Comparison of ENCODE assay signal across 37 cellular contexts in the genomic region with DNA sequence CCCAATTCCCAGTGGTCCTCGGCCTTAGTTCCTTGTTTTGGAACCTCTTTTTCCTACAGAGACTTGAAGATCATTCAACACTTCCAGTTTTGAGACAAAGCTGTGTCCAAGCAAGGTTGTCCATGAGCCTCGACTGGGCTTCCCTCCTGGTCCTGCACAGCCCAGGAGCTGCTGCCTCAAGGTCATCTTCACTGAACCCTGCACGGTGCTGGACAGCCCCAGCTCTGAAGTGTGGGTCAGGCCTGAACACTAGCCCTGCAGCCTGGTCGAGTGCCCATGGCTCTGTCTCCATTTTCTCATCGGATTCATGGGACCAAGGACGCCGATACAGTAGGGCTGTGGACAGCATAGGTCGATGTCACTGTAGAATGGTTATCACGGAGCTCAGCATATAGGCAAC.
"Had no signal": no experiment of that assay in that cellular context is flagged by ENCODE, and none has a peak within 500 bp of the region (broad histone marks: within the 10 kb centered on the region; RNA-seq: fewer than 3 reads in every experiment).

No MANE protein-coding gene starts in this region.

- H3K4me3 ChIP-seq: adrenal gland, cardiac muscle cell had no signal

- H3K27me3 ChIP-seq: adrenal gland, cardiac muscle cell had no signal

- ATAC-seq: activated CD8-positive, alpha-beta T cell treated with anti-CD3 and anti-CD28 coated beads for 36 hours; activated naive CD4-positive, alpha-beta T cell treated with anti-CD3 and anti-CD28 coated beads, Interleukin-2, amount 50 U/mL, for 72 hours; activated T-cell treated with anti-CD3 and anti-CD28 coated beads, Interleukin-2, amount 50 U/mL, for 4 hours; activated T-cell treated with anti-CD3 and anti-CD28 coated beads, Interleukin-2, amount 50 U/mL, for 72 hours; activated T-helper 17 cell treated with anti-CD3 and anti-CD28 coated beads, Interleukin-2, amount 50 U/mL, for 72 hours had no signal

- H3K27ac Mint-ChIP-seq: activated B cell treated with CpG ODN at 0.5 μM for 24 hours; activated CD4-positive, alpha-beta memory T cell treated with anti-CD3 and anti-CD28 coated beads for 36 hours; activated CD4-positive, alpha-beta T cell treated with anti-CD3 and anti-CD28 coated beads, Interleukin-2, amount 10 ng/mL, durations not matched to agents 24 days and 14 days; activated CD8-positive, alpha-beta T cell treated with anti-CD3 and anti-CD28 coated beads for 36 hours; activated naive CD4-positive, alpha-beta T cell treated with anti-CD3 and anti-CD28 coated beads for 36 hours; activated naive CD4-positive, alpha-beta T cell treated with anti-CD3 and anti-CD28 coated beads, Interleukin-2, amount 50 U/mL, for 72 hours; activated naive CD8-positive, alpha-beta T cell treated with anti-CD3 and anti-CD28 coated beads for 36 hours; activated T-cell treated with anti-CD3 and anti-CD28 coated beads, Interleukin-2, amount 50 U/mL, for 72 hours; activated T-helper 1 cell treated with anti-CD3 and anti-CD28 coated beads, Interleukin-12 subunit alpha, Interleukin-12 subunit beta, Interleukin-2, Interleukin-4 antibody, amounts not matched to agents 30 ng/mL and 10 ng/mL and 1 ng/mL, durations not matched to agents 14 hours and 24 hours and 36 hours; activated T-helper 17 cell treated with anti-CD3 and anti-CD28 coated beads, Interleukin-2, amount 50 U/mL, for 72 hours; brain; T-helper 1 cell treated with Interleukin-12 subunit alpha and Interleukin-12 subunit beta and Interleukin-4 antibody, amounts not matched to agents 30 μg/mL and 1 μg/mL, for 36 hours; T-helper 2 cell treated with Interferon-gamma antibody and Interleukin-4, amounts not matched to agents 5 μg/mL and 100 μg/mL, for 36 hours had no signal

- H3K36me3 Mint-ChIP-seq: activated CD4-positive, alpha-beta memory T cell treated with anti-CD3 and anti-CD28 coated beads for 36 hours; activated naive CD4-positive, alpha-beta T cell treated with anti-CD3 and anti-CD28 coated beads, Interleukin-2, amount 50 U/mL, for 72 hours; activated naive CD8-positive, alpha-beta T cell treated with anti-CD3 and anti-CD28 coated beads for 36 hours; brain had no signal

- H3K4me1 Mint-ChIP-seq: activated B cell treated with CpG ODN at 0.5 μM for 24 hours; activated CD4-positive, alpha-beta T cell treated with anti-CD3 and anti-CD28 coated beads, Interleukin-2, amount 10 ng/mL, durations not matched to agents 24 days and 14 days; activated naive CD8-positive, alpha-beta T cell treated with anti-CD3 and anti-CD28 coated beads for 36 hours; activated T-helper 17 cell treated with anti-CD3 and anti-CD28 coated beads, Interleukin-2, amount 50 U/mL, for 72 hours; central memory CD8-positive, alpha-beta T cell had no signal

- H3K9me3 Mint-ChIP-seq: activated B cell treated with CpG ODN at 0.5 μM for 24 hours; activated CD4-positive, alpha-beta memory T cell treated with anti-CD3 and anti-CD28 coated beads for 36 hours; activated naive CD4-positive, alpha-beta T cell treated with anti-CD3 and anti-CD28 coated beads for 36 hours; activated naive CD8-positive, alpha-beta T cell treated with anti-CD3 and anti-CD28 coated beads for 36 hours; activated T-cell treated with anti-CD3 and anti-CD28 coated beads, Interleukin-2, amount 50 U/mL, for 4 hours; activated T-helper 1 cell treated with anti-CD3 and anti-CD28 coated beads, Interleukin-12 subunit alpha, Interleukin-12 subunit beta, Interleukin-2, Interleukin-4 antibody, amounts not matched to agents 30 ng/mL and 10 ng/mL and 1 ng/mL, durations not matched to agents 14 hours and 24 hours and 36 hours; activated T-helper 17 cell treated with anti-CD3 and anti-CD28 coated beads, Interleukin-2, amount 50 U/mL, for 72 hours; central memory CD8-positive, alpha-beta T cell; T-helper 2 cell treated with Interferon-gamma antibody and Interleukin-4, amounts not matched to agents 5 μg/mL and 100 μg/mL, for 36 hours had no signal

- DNase-seq: activated B cell treated with CpG ODN at 0.5 μM for 24 hours; activated CD4-positive, alpha-beta memory T cell treated with anti-CD3 and anti-CD28 coated beads for 36 hours; activated CD4-positive, alpha-beta T cell treated with anti-CD3 and anti-CD28 coated beads for 4 hours; activated CD4-positive, alpha-beta T cell treated with anti-CD3 and anti-CD28 coated beads, Interleukin-2, amount 10 ng/mL, durations not matched to agents 24 days and 14 days; activated CD4-positive, alpha-beta T cell treated with anti-CD3 and anti-CD28 coated beads, Interleukin-2, amount 50 U/mL, for 1 hour; activated CD4-positive, alpha-beta T cell treated with anti-CD3 and anti-CD28 coated beads, Interleukin-2, amount 50 U/mL, for 4 hours; activated CD4-positive, CD25-positive, alpha-beta regulatory T cell treated with anti-CD3 and anti-CD28 coated beads, Interleukin-2, amount 50 U/mL, for 72 hours; activated CD8-positive, alpha-beta memory T cell treated with anti-CD3 and anti-CD28 coated beads, Interleukin-2, amount 50 U/mL, for 4 hours; activated CD8-positive, alpha-beta T cell treated with anti-CD3 and anti-CD28 coated beads for 36 hours; activated effector memory CD4-positive, alpha-beta T cell treated with anti-CD3 and anti-CD28 coated beads, Interleukin-2, amount 50 U/mL, for 16 hours; activated gamma-delta T cell treated with Interleukin-2 at 50 U/mL for 16 hours; activated naive CD4-positive, alpha-beta T cell; activated naive CD4-positive, alpha-beta T cell treated with anti-CD3 and anti-CD28 coated beads for 36 hours; activated naive CD8-positive, alpha-beta T cell treated with anti-CD3 and anti-CD28 coated beads for 36 hours; activated T-cell treated with anti-CD3 and anti-CD28 coated beads for 4 hours; activated T-cell treated with anti-CD3 and anti-CD28 coated beads, Interleukin-2, amount 50 U/mL, for 1 hour; activated T-cell treated with anti-CD3 and anti-CD28 coated beads, Interleukin-2, amount 50 U/mL, for 4 hours; activated T-cell treated with anti-CD3 and anti-CD28 coated beads, Interleukin-2, amount 50 U/mL, for 72 hours; adrenal gland; amniotic stem cell; aorta; caudate nucleus; cerebellar nuclear complex; T-helper 1 cell; T-helper 2 cell; T-helper 9 cell had no signal

- FAIRE-seq: bronchial epithelial cell, TTC549 had no signal

- H3K9me3 ChIP-seq: adrenal gland had no signal

- H3K4me3 Mint-ChIP-seq: activated B cell treated with CpG ODN at 0.5 μM for 24 hours; activated CD4-positive, alpha-beta memory T cell treated with anti-CD3 and anti-CD28 coated beads for 36 hours; activated CD4-positive, alpha-beta T cell treated with anti-CD3 and anti-CD28 coated beads, Interleukin-2, amount 10 ng/mL, durations not matched to agents 24 days and 14 days; activated CD8-positive, alpha-beta T cell treated with anti-CD3 and anti-CD28 coated beads for 36 hours; activated naive CD4-positive, alpha-beta T cell treated with anti-CD3 and anti-CD28 coated beads for 36 hours; activated naive CD8-positive, alpha-beta T cell treated with anti-CD3 and anti-CD28 coated beads for 36 hours; activated T-cell treated with anti-CD3 and anti-CD28 coated beads, Interleukin-2, amount 50 U/mL, for 4 hours; activated T-cell treated with anti-CD3 and anti-CD28 coated beads, Interleukin-2, amount 50 U/mL, for 72 hours; activated T-helper 1 cell treated with anti-CD3 and anti-CD28 coated beads, Interleukin-12 subunit alpha, Interleukin-12 subunit beta, Interleukin-2, Interleukin-4 antibody, amounts not matched to agents 30 ng/mL and 10 ng/mL and 1 ng/mL, durations not matched to agents 14 hours and 24 hours and 36 hours; activated T-helper 17 cell treated with anti-CD3 and anti-CD28 coated beads, Interleukin-2, amount 50 U/mL, for 72 hours; brain; central memory CD8-positive, alpha-beta T cell; T-helper 1 cell treated with Interleukin-12 subunit alpha and Interleukin-12 subunit beta and Interleukin-4 antibody, amounts not matched to agents 30 μg/mL and 1 μg/mL, for 36 hours; T-helper 2 cell treated with Interferon-gamma antibody and Interleukin-4, amounts not matched to agents 5 μg/mL and 100 μg/mL, for 36 hours had no signal

- H3K27ac ChIP-seq: adrenal gland, cardiac muscle cell, VCaP had no signal

- H3K27me3 Mint-ChIP-seq: brain had no signal

- H3K36me3 ChIP-seq: adrenal gland, cardiac muscle cell had no signal

- H3K4me1 ChIP-seq: adrenal gland had no signal
